ENCODE assay signal across 17 cellular contexts in genomic region chr5:74622944-74623343, GRCh38.
"Had no signal": no experiment of that assay in that cellular context is flagged by ENCODE, and none has a peak within 500 bp of the region (broad histone marks: within the 10 kb centered on the region; RNA-seq: fewer than 3 reads in every experiment).

No MANE protein-coding gene starts in this region.

- DNase-seq: activated CD4-positive, alpha-beta T cell treated with anti-CD3 and anti-CD28 coated beads, Interleukin-2, amount 10 ng/mL, durations not matched to agents 24 days and 14 days; activated CD8-positive, alpha-beta memory T cell treated with anti-CD3 and anti-CD28 coated beads, Interleukin-2, amount 50 U/mL, for 4 hours; activated CD8-positive, alpha-beta T cell treated with anti-CD3 and anti-CD28 coated beads, Interleukin-2, amount 10 ng/mL, durations not matched to agents 7 days and 5 days; activated gamma-delta T cell; amniotic stem cell; brain microvascular endothelial cell; cortex of kidney; effector CD8-positive, alpha-beta T cell; foreskin fibroblast; immature natural killer cell; stimulated activated CD4-positive, alpha-beta T cell treated with anti-CD3 and anti-CD28 coated beads, Interleukin-4, amount 100 ng/mL, for 1 hour; stimulated activated naive CD4-positive, alpha-beta T cell; tibial artery; uterus had no signal

- ATAC-seq: activated CD8-positive, alpha-beta T cell treated with anti-CD3 and anti-CD28 coated beads, Interleukin-2, amount 10 ng/mL, durations not matched to agents 7 days and 5 days; WTC11 had no signal

- H3K27me3 ChIP-seq: brain microvascular endothelial cell, neutrophil, right atrium auricular region, uterus had no signal

- H3K9me3 ChIP-seq: neutrophil, right atrium auricular region, tibial artery, uterus had no signal

- H3K4me3 ChIP-seq: right atrium auricular region, tibial artery, uterus had no signal

- H3K36me3 ChIP-seq: neutrophil, right atrium auricular region, tibial artery, uterus had no signal

- H3K4me1 ChIP-seq: right atrium auricular region, tibial artery, uterus had no signal

- H3K27ac ChIP-seq: neutrophil, right atrium auricular region, tibial artery, uterus had no signal
